19 cellular contexts compared by ENCODE assay signal in the genomic region with DNA sequence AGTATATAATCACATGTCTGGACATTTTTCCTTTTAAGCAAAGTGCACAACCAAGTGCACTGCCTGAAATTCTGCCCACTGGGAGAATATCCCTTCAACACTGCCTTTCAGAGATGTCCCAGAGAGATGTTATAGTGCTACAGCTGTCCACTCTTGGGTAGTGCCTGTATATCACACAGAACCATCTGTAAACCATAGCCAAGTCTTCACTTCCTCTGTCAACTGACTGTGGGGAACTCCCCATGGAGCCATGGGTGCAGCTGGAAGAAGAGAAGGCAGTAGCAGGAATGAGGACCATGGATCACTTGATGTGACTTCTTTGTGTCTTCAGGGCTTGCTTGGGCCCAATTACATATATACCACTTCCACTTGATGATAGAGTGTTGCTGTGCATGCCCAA.
"Had no signal": no experiment of that assay in that cellular context is flagged by ENCODE, and none has a peak within 500 bp of the region (broad histone marks: within the 10 kb centered on the region; RNA-seq: fewer than 3 reads in every experiment).

No MANE protein-coding gene starts in this region.

- ATAC-seq: activated CD4-positive, CD25-positive, alpha-beta regulatory T cell treated with anti-CD3 and anti-CD28 coated beads, Interleukin-2, amount 50 U/mL, for 24 hours; activated T-cell treated with anti-CD3 and anti-CD28 coated beads, Interleukin-2, amount 50 U/mL, for 72 hours; effector memory CD8-positive, alpha-beta T cell; esophagus mucosa; naive thymus-derived CD4-positive, alpha-beta T cell; stimulated activated memory B cell treated with anti-CD40 and anti-IgM and Interleukin-4, amounts not matched to agents 10 μg/mL and 1 μg/mL and 100 μg/mL, for 72 hours had no signal

- DNase-seq: activated CD4-positive, alpha-beta memory T cell treated with anti-CD3 and anti-CD28 coated beads, Interleukin-2, amount 10 ng/mL, durations not matched to agents 7 days and 5 days; activated CD4-positive, alpha-beta T cell treated with anti-CD3 and anti-CD28 coated beads, Interleukin-2, amount 10 ng/mL, durations not matched to agents 24 days and 14 days; activated effector memory CD4-positive, alpha-beta T cell treated with Interleukin-2 at 50 U/mL for 16 hours; activated naive CD4-positive, alpha-beta T cell treated with anti-CD3 and anti-CD28 coated beads, Interleukin-2, amount 10 ng/mL, durations not matched to agents 7 days and 5 days; activated T-cell treated with anti-CD3 and anti-CD28 coated beads, Interleukin-2, amount 50 U/mL, for 72 hours; amygdala; colonic mucosa; dorsolateral prefrontal cortex; effector memory CD8-positive, alpha-beta T cell; foreskin melanocyte; kidney; naive thymus-derived CD4-positive, alpha-beta T cell; occipital lobe; sigmoid colon; stimulated activated CD4-positive, alpha-beta T cell treated with anti-CD3 and anti-CD28 coated beads, Interleukin-15, amount 100 ng/mL, for 24 hours; testis had no signal
